18 cellular contexts compared by ENCODE assay signal in genomic region chr14:104284107-104284592, GRCh38.
DNase-seq lines count a peak whose midpoint lies in the region; TF ChIP-seq lines count a peak whose summit lies in the region.
"Had no signal": no experiment of that assay in that cellular context is flagged by ENCODE, and none has a peak within 500 bp of the region (broad histone marks: within the 10 kb centered on the region; RNA-seq: fewer than 3 reads in every experiment).

No MANE protein-coding gene starts in this region.

- in situ Hi-C loops in GM13977 (cut with MboI; ENCODE audit: low pct_unique_long_range_greater_than_20kb, low sequenced_read_pairs, unreplicated experiment): no loop called here

- no peaks in the 10 kb centered on the region for H4K20me1 ChIP-seq in H9 (ENCODE audit: control insufficient read depth, insufficient read depth, insufficient read length)
- H4K20me1 ChIP-seq in OCI-LY7 (ENCODE audit: insufficient read depth, low read length): no peaks in the 10 kb centered on the region

- no peak overlapping the region for H2BK5ac ChIP-seq in H9 (ENCODE audit: insufficient read length, low read length)

- TF ChIP-seq CTCF in H9 (conservative IDR thresholded peaks at IDR 0.05) (no peak), coronary artery (IDR thresholded peaks at IDR 0.05) (no peak), ovary (IDR thresholded peaks at IDR 0.05) (no peak), GM13977 (IDR thresholded peaks at IDR 0.05; ENCODE audit: extremely low read depth, insufficient read depth, missing control alignments) (no peak), OCI-LY7 (conservative IDR thresholded peaks at IDR 0.05; ENCODE audit: low read length) (no peak)

- no peaks in the 10 kb centered on the region; the same call in 1 of the 2 replicates for H3K4me1 ChIP-seq in H9 (ENCODE audit: insufficient read depth, low read length)
- H3K4me1 ChIP-seq in ovary (ENCODE audit: insufficient read depth): peaks cover 2% of the 10 kb centered on the region
- H3K4me1 ChIP-seq in OCI-LY7 (ENCODE audit: insufficient read depth, low read length, poor library complexity, severe bottlenecking): no peaks in the 10 kb centered on the region

- no peak overlapping the region for H4K5ac ChIP-seq in H9 (ENCODE audit: insufficient read length, low read depth, low read length)

- CTCF ChIA-PET in OCI-LY7 (lab: Charles Lee; ENCODE audit: unreplicated experiment): no interaction called here

- H3K18ac ChIP-seq in H9 (ENCODE audit: insufficient read length, low read depth, low read length): no peak overlapping the region

- no peaks in the 10 kb centered on the region for H3K9me2 ChIP-seq in OCI-LY7 (ENCODE audit: insufficient read depth, low read length)

- no peak for TF ChIP-seq EP300 in ovary (IDR thresholded peaks at IDR 0.05)

- H3K27ac Mint-ChIP-seq in H9: no peak overlapping the region; a peak in 1 of 7 replicates
- H3K27ac Mint-ChIP-seq: activated naive CD8-positive, alpha-beta T cell treated with anti-CD3 and anti-CD28 coated beads for 36 hours; CD4-positive, alpha-beta T cell; stimulated activated naive CD8-positive, alpha-beta T cell treated with anti-CD3 and anti-CD28 coated beads, Interleukin-15, Interleukin-2, amounts not matched to agents 100 ng/mL and 50 ng/mL, for 24 hours had no signal

- H3K4me2 ChIP-seq in H9 (ENCODE audit: insufficient read depth, insufficient read length, low read length) (no peak overlapping the region), OCI-LY7 (ENCODE audit: low read length) (no peak overlapping the region)

- H3K27ac ChIP-seq in H9 (ENCODE audit: insufficient read length, low read depth, low read length) (no peak overlapping the region), coronary artery (no peak overlapping the region), ovary (no peak overlapping the region), OCI-LY7 (ENCODE audit: low read depth, low read length, poor library complexity, severe bottlenecking) (no peak overlapping the region)
- H3K27ac ChIP-seq: brain microvascular endothelial cell, dorsolateral prefrontal cortex had no signal

- no peak overlapping the region for H3K4me3 Mint-ChIP-seq in H9
- H3K4me3 Mint-ChIP-seq: activated naive CD8-positive, alpha-beta T cell treated with anti-CD3 and anti-CD28 coated beads for 36 hours; CD4-positive, alpha-beta T cell; stimulated activated naive CD8-positive, alpha-beta T cell treated with anti-CD3 and anti-CD28 coated beads, Interleukin-15, Interleukin-2, amounts not matched to agents 100 ng/mL and 50 ng/mL, for 24 hours had no signal

- no peak overlapping the region for H2BK20ac ChIP-seq in H9 (ENCODE audit: low read depth, low read length, poor library complexity, severe bottlenecking)

- no peak overlapping the region for H3K14ac ChIP-seq in H9 (ENCODE audit: insufficient read depth, low read length)

- peaks cover 5 to 7% of the 10 kb centered on the region in 2 experiments for H3K4me1 Mint-ChIP-seq in H9
- H3K4me1 Mint-ChIP-seq: activated naive CD8-positive, alpha-beta T cell treated with anti-CD3 and anti-CD28 coated beads for 36 hours had no signal

- H4K91ac ChIP-seq in H9 (ENCODE audit: insufficient read length, low read depth, low read length): no peak overlapping the region

- H3K36me3 ChIP-seq in ovary (no peaks in the 10 kb centered on the region), OCI-LY7 (ENCODE audit: insufficient read depth, low read length) (no peaks in the 10 kb centered on the region)
- H3K36me3 ChIP-seq: brain microvascular endothelial cell had no signal

- DNase-seq in NCI-H2171 treated with DMSO at 0.1 percent for 48 hours (lab: John Stamatoyannopoulos, UW) (peak; percentile 10), NCI-H2171 (lab: John Stamatoyannopoulos, UW) (no peak), H9 (peak; percentile 24), coronary artery (ENCODE audit: low spot score) (peak; percentile 50), ovary (peak in 4 of 5 donors; percentile 6 to 27 (median 16)), GM13977 (ENCODE audit: low spot score) (no peak), ureter (ENCODE audit: low spot score) (no peak), OCI-LY7 (ENCODE audit: low spot score) (no peak)
- DNase-seq: ACHN; activated CD4-positive, alpha-beta T cell treated with anti-CD3 and anti-CD28 coated beads for 4 hours; activated naive CD8-positive, alpha-beta T cell treated with anti-CD3 and anti-CD28 coated beads for 36 hours; brain microvascular endothelial cell; CD4-positive, alpha-beta T cell; EL; IMR-90; T1000 had no signal

- H2AFZ ChIP-seq in H9 (ENCODE audit: low read length): no peak overlapping the region
- H2AFZ ChIP-seq in OCI-LY7 (ENCODE audit: low read length): no peak overlapping the region

- H3K27me3 ChIP-seq in H9 (ENCODE audit: insufficient read depth, low read length): no peaks in the 10 kb centered on the region
- no peaks in the 10 kb centered on the region for H3K27me3 ChIP-seq in ovary
- H3K27me3 ChIP-seq: brain microvascular endothelial cell had no signal

- no peak overlapping the region for H3K56ac ChIP-seq in H9 (ENCODE audit: insufficient read length, low read depth, low read length)

- BruUV-seq in OCI-LY7 (replicated peaks; lab: Mats Ljungman, UMichigan): no TSS peak

- 0 out of 2 replicates have a peak, but pooled peaks cover 2% of the 10 kb centered on the region for H3K27me3 Mint-ChIP-seq in H9 (ENCODE audit: low read depth)
- H3K27me3 Mint-ChIP-seq: activated naive CD8-positive, alpha-beta T cell treated with anti-CD3 and anti-CD28 coated beads for 36 hours; CD4-positive, alpha-beta T cell; stimulated activated naive CD8-positive, alpha-beta T cell treated with anti-CD3 and anti-CD28 coated beads, Interleukin-15, Interleukin-2, amounts not matched to agents 100 ng/mL and 50 ng/mL, for 24 hours had no signal

- peaks cover 4 to 8% of the 10 kb centered on the region in 2 experiments; a peak in 3 of 5 replicates for H3K9me3 Mint-ChIP-seq in H9
- H3K9me3 Mint-ChIP-seq: activated naive CD8-positive, alpha-beta T cell treated with anti-CD3 and anti-CD28 coated beads for 36 hours; CD4-positive, alpha-beta T cell had no signal

- H3K4me3 ChIP-seq in coronary artery (no peak overlapping the region), ovary (no peak overlapping the region), OCI-LY7 (ENCODE audit: low read depth, low read length, poor library complexity, severe bottlenecking) (no peak overlapping the region)
- H3K4me3 ChIP-seq: dorsolateral prefrontal cortex had no signal

- H2BK120ac ChIP-seq in H9 (ENCODE audit: low read depth, low read length, poor library complexity, severe bottlenecking): no peak overlapping the region

- intact Hi-C loops in ovary (cut with DNase I): no loop called here
- intact Hi-C loops in OCI-LY7 (cut with micrococcal nuclease; ENCODE audit: unreplicated experiment): no loop called here

- no peak overlapping the region for H3K4ac ChIP-seq in H9 (ENCODE audit: low read depth, low read length)

- WGBS in H9 (ENCODE audit: extremely low coverage, insufficient read length, low lambda C conversion rate): no CpG with 5 or more reads among the region's 9 CpGs
- WGBS in ovary, 3 donors: 66 to 79% (median 71%) methylated on average over 8 to 9 of the region's 9 CpGs

- no peak for TF ChIP-seq POLR2A in ovary (IDR thresholded peaks at IDR 0.05)

- POLR2A ChIA-PET in OCI-LY7 (lab: Charles Lee): no interaction called here

- H3K79me1 ChIP-seq in H9 (ENCODE audit: insufficient read depth, low read depth, low read length, poor library complexity, severe bottlenecking): no peaks in the 10 kb centered on the region

- H3K23ac ChIP-seq in H9 (ENCODE audit: insufficient read length, low read depth, low read length): no peak overlapping the region

- H3K9ac ChIP-seq in H9 (ENCODE audit: extremely low read depth, insufficient read length, low read length): no peak overlapping the region

- H3K23me2 ChIP-seq in H9 (ENCODE audit: insufficient read length, low read depth, low read length, poor library complexity, severe bottlenecking): no peaks in the 10 kb centered on the region

- H3K36me3 Mint-ChIP-seq in H9 (ENCODE audit: insufficient read depth in 1 of 3, low read depth in 3 of 3): no peaks in the 10 kb centered on the region; a peak in 2 of 7 replicates
- H3K36me3 Mint-ChIP-seq: activated naive CD8-positive, alpha-beta T cell treated with anti-CD3 and anti-CD28 coated beads for 36 hours had no signal

- H3K9me3 ChIP-seq in H9 (ENCODE audit: control insufficient read depth, low read depth, low read length) (no peaks in the 10 kb centered on the region), ovary (no peaks in the 10 kb centered on the region), OCI-LY7 (ENCODE audit: low read length) (no peaks in the 10 kb centered on the region)

- H4K8ac ChIP-seq in H9 (replicated peaks; ENCODE audit: insufficient read length, low read depth, low read length): no peak overlapping the region

- no peak overlapping the region for H2BK15ac ChIP-seq in H9 (ENCODE audit: low read depth, low read length)

- no peak overlapping the region for H3T11ph ChIP-seq in H9 (ENCODE audit: low read length)

- H2AK5ac ChIP-seq in H9 (ENCODE audit: insufficient read length, low read length): no peak overlapping the region

- no peaks in the 10 kb centered on the region for H3K79me2 ChIP-seq in H9 (ENCODE audit: insufficient read depth, low read length)
- no peaks in the 10 kb centered on the region for H3K79me2 ChIP-seq in OCI-LY7 (ENCODE audit: insufficient read depth, low read depth, low read length)

- H2BK12ac ChIP-seq in H9 (ENCODE audit: insufficient read length, low read depth, low read length): no peak overlapping the region

Comparison
In these comparisons a context has a peak if more than half of its experiments do, and no peak if none do; other contexts are left out.
1. DNase-seq: peak in NCI-H2171 treated with DMSO at 0.1 percent for 48 hours (single experiment), H9 (single experiment), coronary artery (single experiment) and ovary (4 of 5); none in NCI-H2171 (single experiment), GM13977 (single experiment), ureter (single experiment) and OCI-LY7 (single experiment).